8 cellular contexts compared by ENCODE assay signal in the genomic region with DNA sequence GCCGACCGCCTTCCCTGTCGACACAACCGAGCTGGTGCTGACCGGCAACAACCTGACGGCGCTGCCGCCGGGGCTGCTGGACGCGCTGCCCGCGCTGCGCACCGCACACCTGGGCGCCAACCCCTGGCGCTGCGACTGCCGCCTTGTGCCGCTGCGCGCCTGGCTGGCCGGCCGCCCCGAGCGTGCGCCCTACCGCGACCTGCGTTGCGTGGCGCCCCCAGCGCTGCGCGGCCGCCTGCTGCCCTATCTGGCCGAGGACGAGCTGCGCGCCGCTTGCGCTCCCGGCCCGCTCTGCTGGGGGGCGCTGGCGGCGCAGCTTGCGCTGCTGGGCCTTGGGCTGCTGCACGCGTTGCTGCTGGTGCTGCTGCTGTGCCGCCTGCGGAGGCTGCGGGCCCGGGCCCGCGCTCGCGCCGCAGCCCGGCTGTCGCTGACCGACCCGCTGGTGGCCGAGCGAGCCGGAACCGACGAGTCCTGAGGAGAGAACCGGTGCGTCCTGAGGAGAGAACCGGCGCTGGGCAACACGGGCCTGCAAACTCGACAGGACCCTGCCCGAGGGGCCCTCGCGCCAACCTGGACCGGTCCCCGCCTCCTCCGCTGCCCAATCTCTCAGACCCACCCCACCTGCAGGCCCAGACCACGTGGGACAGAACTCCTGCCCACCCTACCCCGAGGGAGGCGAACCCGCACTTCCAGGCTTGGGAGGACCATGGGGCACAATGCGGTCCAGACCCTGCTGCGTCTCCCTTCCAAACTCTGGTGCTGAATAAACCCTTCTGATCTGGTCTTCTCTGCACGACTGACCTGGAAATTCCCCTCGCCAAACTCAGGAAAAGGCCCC. TPM values are rescaled to one million over a fixed set of nuclear protein-coding genes. Genes with fewer than 3 reads are reported as not detected.
DNase-seq lines count a peak whose midpoint lies in the region; ATAC-seq and TF ChIP-seq lines count a peak whose summit lies in the region.

No MANE protein-coding gene starts in this region.

- no peak overlapping the region for H3K27ac Mint-ChIP-seq in natural killer cell

- no peaks in the 10 kb centered on the region for H3K9me3 Mint-ChIP-seq in natural killer cell

- intact Hi-C loops in natural killer cell (cut with micrococcal nuclease), result no loop called here

- ATAC-seq in natural killer cell (peak; percentile 39 to 74 (median 73)), HG03280 (IDR thresholded peaks at IDR 0.05; ENCODE audit: unreplicated experiment) (no peak)

- no peak overlapping the region for H3K4me3 ChIP-seq in choroid plexus epithelial cell (ENCODE audit: low read depth, low read length)

- TF ChIP-seq CTCF in choroid plexus epithelial cell (conservative IDR thresholded peaks at IDR 0.05; ENCODE audit: low read depth, low read length) (no peak), natural killer cell (IDR thresholded peaks at IDR 0.05) (no peak)

- H3K36me3 Mint-ChIP-seq in natural killer cell, result no peaks in the 10 kb centered on the region

- DNase-seq in COLO668 (lab: John Stamatoyannopoulos, UW; ENCODE audit: unreplicated experiment) (peak; percentile 59), NCI-H460 (ENCODE audit: extremely low read depth, low read depth) (peak; percentile 53), choroid plexus epithelial cell (ENCODE audit: low read depth) (peak; percentile 42), natural killer cell (no peak), DMS79 (lab: John Stamatoyannopoulos, UW) (no peak), SKM-1 (lab: John Stamatoyannopoulos, UW; ENCODE audit: unreplicated experiment) (no peak), NCI-H146 (lab: John Stamatoyannopoulos, UW) (no peak)

- peaks cover 0 to 22% of the 10 kb centered on the region in 2 donors for H3K4me1 Mint-ChIP-seq in natural killer cell

- peaks cover 28 to 39% of the 10 kb centered on the region in 2 donors for H3K27me3 Mint-ChIP-seq in natural killer cell (ENCODE audit: low read depth in 2 of 2)

- peak overlapping the region; percentile 56 for H3K4me3 Mint-ChIP-seq in natural killer cell

RNA-seq across cellular contexts. Expression of gene GP1BB, which starts 0.9 kb away (rescaled TPM):
- 3.9 and 4.5 TPM in 2 replicates for total RNA-seq in NCI-H460 (2014; rRNA removed; shearing (Covaris generic))
- 7.2 and 7.9 TPM in 2 replicates for polyA plus RNA-seq in NCI-H460 (2014; cell fraction: nucleus; rRNA removed)
- total RNA-seq in natural killer cell, result 1 to 10 TPM in 2 of 3 donors, under 1 TPM in 1; 0.39 to 7.8 (median 4.2) TPM

RNA-seq across cellular contexts. Expression of gene SEPTIN5, which starts 9.9 kb away (rescaled TPM):
- total RNA-seq in NCI-H460 (2014; rRNA removed; shearing (Covaris generic)), result 11.7 and 17.4 TPM in 2 replicates
- polyA plus RNA-seq in NCI-H460 (2014; cell fraction: nucleus; rRNA removed), result 45.3 and 547 TPM in 2 replicates
- 1 to 10 TPM in 2 of 3 donors, under 1 TPM in 1; 0.52 to 4.5 (median 1.9) TPM for total RNA-seq in natural killer cell

RNA-seq across cellular contexts. Expression of gene TBX1, which starts 36.4 kb away (rescaled TPM):
- total RNA-seq in NCI-H460 (2014; rRNA removed; shearing (Covaris generic)), result 2.6 and 3.3 TPM in 2 replicates
- polyA plus RNA-seq in NCI-H460 (2014; cell fraction: nucleus; rRNA removed), result 6.5 and 7.2 TPM in 2 replicates
- 1 to 10 TPM; 2.0 to 4.6 (median 3.2) TPM for total RNA-seq in natural killer cell

Comparison
In these comparisons a context has a peak if more than half of its experiments do, and no peak if none do; other contexts are left out.
1. DNase-seq: peak in COLO668 (single experiment), NCI-H460 (single experiment) and choroid plexus epithelial cell (single experiment); none in natural killer cell (single experiment), DMS79 (single experiment), SKM-1 (single experiment) and NCI-H146 (single experiment).